In genomic region chr17:68613739-68614298, GRCh38 we compare ENCODE assay signal across 9 cellular contexts. TPM values are rescaled to one million over a fixed set of nuclear protein-coding genes. Genes with fewer than 3 reads are reported as not detected.
DNase-seq lines count a peak whose midpoint lies in the region; ATAC-seq and TF ChIP-seq lines count a peak whose summit lies in the region.
"Had no signal": no experiment of that assay in that cellular context is flagged by ENCODE, and none has a peak within 500 bp of the region (broad histone marks: within the 10 kb centered on the region; RNA-seq: fewer than 3 reads in every experiment).

No MANE protein-coding gene starts in this region.

- H2AFZ ChIP-seq in IMR-90 (replicated peaks; ENCODE audit: low read length, poor library complexity) = peak overlapping the region; percentile 51
- H2AFZ ChIP-seq in OCI-LY7 (ENCODE audit: low read length) = peak overlapping the region; percentile 35; the same call in 1 of the 2 replicates

- H4K8ac ChIP-seq in IMR-90 (ENCODE audit: low read depth in 2 of 2, low read length in 2 of 2) = no peak overlapping the region

- H3K18ac ChIP-seq in IMR-90 (ENCODE audit: low read depth, low read length) = no peak overlapping the region

- H4K20me1 ChIP-seq in IMR-90 (ENCODE audit: insufficient read depth, low read length) (no peaks in the 10 kb centered on the region), OCI-LY7 (ENCODE audit: insufficient read depth, low read length) (no peaks in the 10 kb centered on the region)

- H3K27ac ChIP-seq in IMR-90 (ENCODE audit: insufficient read depth, low read length) (no peak overlapping the region), OCI-LY7 (ENCODE audit: low read depth, low read length, poor library complexity, severe bottlenecking) (no peak overlapping the region)

- no peaks in the 10 kb centered on the region for H3K36me3 ChIP-seq in IMR-90 (ENCODE audit: control insufficient read depth, insufficient read depth, low read length)
- no peaks in the 10 kb centered on the region for H3K36me3 ChIP-seq in OCI-LY7 (ENCODE audit: insufficient read depth, low read length)
- no peaks in the 10 kb centered on the region for H3K36me3 ChIP-seq in mucosa of descending colon (ENCODE audit: low read depth)

- H3K4me1 Mint-ChIP-seq in effector memory CD8-positive, alpha-beta T cell (ENCODE audit: low read depth in 2 of 2) = no peaks in the 10 kb centered on the region
- H3K4me1 Mint-ChIP-seq: CD8-positive, alpha-beta memory T cell had no signal

- H3K9me3 ChIP-seq in IMR-90 (ENCODE audit: control insufficient read depth, insufficient read depth, low read length) = no peaks in the 10 kb centered on the region
- peaks cover 6% of the 10 kb centered on the region for H3K9me3 ChIP-seq in OCI-LY7 (ENCODE audit: low read length)
- H3K9me3 ChIP-seq in mucosa of descending colon = peaks cover 18% of the 10 kb centered on the region

- H3K27me3 ChIP-seq in IMR-90 (ENCODE audit: control insufficient read depth, insufficient read depth, low read length) = no peaks in the 10 kb centered on the region

- no peak overlapping the region for H3K4ac ChIP-seq in IMR-90 (ENCODE audit: low read depth, low read length)

- no CpG with 5 or more reads among the region's 5 CpGs for WGBS in IMR-90 (ENCODE audit: extremely low coverage in 2 of 2, insufficient read length in 1 of 2), 2 experiments

- no peak overlapping the region for H2BK15ac ChIP-seq in IMR-90 (ENCODE audit: low read depth, low read length)

- no peak for TF ChIP-seq RAD21 in IMR-90 (IDR thresholded peaks at IDR 0.05; ENCODE audit: low read length)

- no peaks in the 10 kb centered on the region for H3K9me1 ChIP-seq in IMR-90 (ENCODE audit: insufficient read depth, low read length)

- ATAC-seq in IMR-90 (ENCODE audit: low read depth) (0 out of 2 replicates have a peak, but pooled peaks have one; percentile 32), mucosa of descending colon (peak; percentile 47), GM18861 (IDR thresholded peaks at IDR 0.05; ENCODE audit: unreplicated experiment) (no peak), GM18520 (IDR thresholded peaks at IDR 0.05; ENCODE audit: unreplicated experiment) (no peak)
- peak; percentile 35 for ATAC-seq in effector memory CD8-positive, alpha-beta T cell (replicated peaks)

- TF ChIP-seq POLR2A in IMR-90 (IDR thresholded peaks at IDR 0.05; ENCODE audit: low read depth, low read length) = no peak

- H3K79me1 ChIP-seq in IMR-90 (ENCODE audit: low read depth in 1 of 2, low read length in 2 of 2) = no peaks in the 10 kb centered on the region

- no peak overlapping the region for H3K56ac ChIP-seq in IMR-90 (ENCODE audit: extremely low read depth, insufficient read depth, low read length)

- intact Hi-C loops in IMR-90 (cut with micrococcal nuclease) (loop anchor here (5.0 to 10.0 kb wide), 2 partner anchors 82 to 141 kb away; no protein-coding TSS in a partner anchor), OCI-LY7 (cut with micrococcal nuclease; ENCODE audit: unreplicated experiment) (loop anchor here (1.0 to 2.0 kb wide), 2 partner anchors 75 to 147 kb away; no protein-coding TSS in a partner anchor), mucosa of descending colon (cut with DNase I, micrococcal nuclease) (no loop called here)

- no peak overlapping the region for H3K9ac ChIP-seq in IMR-90 (ENCODE audit: low read depth, low read length)

- DNase-seq in NCI-H2227 (lab: John Stamatoyannopoulos, UW; ENCODE audit: unreplicated experiment) (peak; percentile 61), NCI-H2227 treated with DMSO at 0.1 percent for 48 hours (lab: John Stamatoyannopoulos, UW) (no peak), IMR-90 (no peak), OCI-LY7 (ENCODE audit: low spot score) (peak; percentile 86), mucosa of descending colon (peak in 1 of 3 donors; percentile 71)
- peak in 2 of 3 experiments; percentile 8 to 9 for DNase-seq in effector memory CD8-positive, alpha-beta T cell

- peaks cover 14 to 30% of the 10 kb centered on the region in 2 donors for H3K27me3 Mint-ChIP-seq in effector memory CD8-positive, alpha-beta T cell

- no peak overlapping the region for H2AK9ac ChIP-seq in IMR-90 (replicated peaks; ENCODE audit: low read depth, low read length, poor library complexity)

- no peak overlapping the region for H3K4me3 Mint-ChIP-seq in effector memory CD8-positive, alpha-beta T cell
- H3K4me3 Mint-ChIP-seq: CD8-positive, alpha-beta memory T cell had no signal

- no peaks in the 10 kb centered on the region for H3K9me2 ChIP-seq in OCI-LY7 (ENCODE audit: insufficient read depth, low read length)

- no peak overlapping the region for H4K91ac ChIP-seq in IMR-90 (ENCODE audit: insufficient read depth, low read depth, low read length)

- CTCF ChIA-PET in IMR-90 (lab: Yijun Ruan, JAX) (interaction anchor here (0.7 to 1.2 kb wide), 2 partner anchors 592 to 1985 kb away, joined by 3 read pairs; no protein-coding TSS in a partner anchor), OCI-LY7 (lab: Charles Lee; ENCODE audit: unreplicated experiment) (interaction anchor here (1.0 to 1.4 kb wide), 2 partner anchors 74 to 80 kb away, joined by 3 to 5 read pairs; no protein-coding TSS in a partner anchor)

- dilution Hi-C loops in IMR-90 (cut with HindIII; ENCODE audit: low sequenced_read_pairs, unreplicated experiment) = no loop called here

- TF ChIP-seq CTCF in IMR-90 (conservative IDR thresholded peaks at IDR 0.05; ENCODE audit: low read depth, low read length) (0 out of 2 replicates have a peak, but pooled peaks have one; percentile 20), OCI-LY7 (conservative IDR thresholded peaks at IDR 0.05; ENCODE audit: low read length) (peak; percentile 99), mucosa of descending colon (IDR thresholded peaks at IDR 0.05) (no peak)

- no peak overlapping the region for H4K5ac ChIP-seq in IMR-90 (ENCODE audit: low read depth, low read length)

- in situ Hi-C loops in IMR-90 (cut with MboI; ENCODE audit: low sequenced_read_pairs) = no loop called here

- no peaks in the 10 kb centered on the region for H3K36me3 Mint-ChIP-seq in effector memory CD8-positive, alpha-beta T cell (ENCODE audit: insufficient read depth)

- no peak overlapping the region for H3K4me2 ChIP-seq in IMR-90 (ENCODE audit: low read depth, low read length)
- no peak overlapping the region for H3K4me2 ChIP-seq in OCI-LY7 (ENCODE audit: low read length)

- H2BK120ac ChIP-seq in IMR-90 (ENCODE audit: low read depth, low read length) = no peak overlapping the region

- H3K79me2 ChIP-seq in OCI-LY7 (ENCODE audit: insufficient read depth, low read depth, low read length) = no peaks in the 10 kb centered on the region

- H3K9me3 Mint-ChIP-seq in effector memory CD8-positive, alpha-beta T cell = no peaks in the 10 kb centered on the region

- H3K4me3 ChIP-seq in IMR-90 (ENCODE audit: insufficient read depth, low read depth, low read length) = no peak overlapping the region
- H3K4me3 ChIP-seq in OCI-LY7 (ENCODE audit: low read depth, low read length, poor library complexity, severe bottlenecking) = no peak overlapping the region
- H3K4me3 ChIP-seq in mucosa of descending colon = no peak overlapping the region

- no peak overlapping the region for H3K14ac ChIP-seq in IMR-90 (replicated peaks; ENCODE audit: low read depth, low read length)

- no TSS peak for BruUV-seq in IMR-90 (replicated peaks; lab: Mats Ljungman, UMichigan)
- BruUV-seq in OCI-LY7 (replicated peaks; lab: Mats Ljungman, UMichigan) = no TSS peak

- no peak overlapping the region for H3K23ac ChIP-seq in IMR-90 (ENCODE audit: low read depth, low read length)

- H2AK5ac ChIP-seq in IMR-90 (ENCODE audit: low read depth, low read length) = no peak overlapping the region

- no peak overlapping the region for H3K27ac Mint-ChIP-seq in effector memory CD8-positive, alpha-beta T cell
- H3K27ac Mint-ChIP-seq: CD8-positive, alpha-beta memory T cell had no signal

- H3K4me1 ChIP-seq in IMR-90 (ENCODE audit: control insufficient read depth, insufficient read depth, low read length) = no peaks in the 10 kb centered on the region
- H3K4me1 ChIP-seq in OCI-LY7 (ENCODE audit: insufficient read depth, low read length, poor library complexity, severe bottlenecking) = no peaks in the 10 kb centered on the region
- H3K4me1 ChIP-seq in mucosa of descending colon (ENCODE audit: low read depth) = no peaks in the 10 kb centered on the region

- H2BK5ac ChIP-seq in IMR-90 (ENCODE audit: low read depth, low read length, poor library complexity, severe bottlenecking) = no peak overlapping the region

- H2BK20ac ChIP-seq in IMR-90 (ENCODE audit: low read depth, low read length) = no peak overlapping the region

- POLR2A ChIA-PET in IMR-90 (lab: Charles Lee; ENCODE audit: unreplicated experiment) (interaction anchor here (0.6 kb wide), 2 partner anchors 11 to 821 kb away, joined by 3 to 4 read pairs; no protein-coding TSS in a partner anchor), OCI-LY7 (lab: Charles Lee) (interaction anchor here (0.6 to 1.1 kb wide), 10 partner anchors 12 to 963 kb away, joined by 3 to 7 read pairs (median 3); partner anchors contain the start of gene FAM20A)

TF ChIP-seq in IMR-90, 13 proteins besides CTCF, POLR2A, EP300 and RAD21:
- TF ChIP-seq, protein P1, sequence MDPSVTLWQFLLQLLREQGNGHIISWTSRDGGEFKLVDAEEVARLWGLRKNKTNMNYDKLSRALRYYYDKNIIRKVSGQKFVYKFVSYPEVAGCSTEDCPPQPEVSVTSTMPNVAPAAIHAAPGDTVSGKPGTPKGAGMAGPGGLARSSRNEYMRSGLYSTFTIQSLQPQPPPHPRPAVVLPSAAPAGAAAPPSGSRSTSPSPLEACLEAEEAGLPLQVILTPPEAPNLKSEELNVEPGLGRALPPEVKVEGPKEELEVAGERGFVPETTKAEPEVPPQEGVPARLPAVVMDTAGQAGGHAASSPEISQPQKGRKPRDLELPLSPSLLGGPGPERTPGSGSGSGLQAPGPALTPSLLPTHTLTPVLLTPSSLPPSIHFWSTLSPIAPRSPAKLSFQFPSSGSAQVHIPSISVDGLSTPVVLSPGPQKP (IDR thresholded peaks at IDR 0.05; ENCODE audit: borderline replicate concordance, low read depth, low read length) = no peak
- TF ChIP-seq USF2 (IDR thresholded peaks at IDR 0.05; ENCODE audit: low read depth, low read length) = no peak
TF ChIP-seq in IMR-90: peak in this region for 0.

RNA-seq across cellular contexts. Expression of gene FAM20A, which starts 12.7 kb away (rescaled TPM):
- total RNA-seq in IMR-90 (2012; rRNA removed) = not detected in 2 replicates
- polyA plus RNA-seq in IMR-90 (2012; rRNA removed) = not detected in 2 replicates
- not detected in 2 replicates for polyA plus RNA-seq in IMR-90 (2012; cell fraction: cytosol; rRNA removed)
- polyA plus RNA-seq in IMR-90 (2012; cell fraction: nucleus; rRNA removed; ENCODE audit: low replicate concordance) = not detected in 2 replicates
- total RNA-seq in OCI-LY7 (2014; rRNA removed; shearing (Covaris generic)) = not detected in 2 replicates
- not detected in 2 replicates for total RNA-seq in OCI-LY7 (2022)
- 1 to 10 TPM; 1.9 to 6.1 (median 5.8) TPM for total RNA-seq in mucosa of descending colon
- total RNA-seq: CD8-positive, alpha-beta memory T cell had no signal

Comparison
In these comparisons a context has a peak if more than half of its experiments do, and no peak if none do; other contexts are left out.
1. DNase-seq: peak in NCI-H2227 (single experiment), OCI-LY7 (single experiment) and effector memory CD8-positive, alpha-beta T cell (2 of 3); none in NCI-H2227 treated with DMSO at 0.1 percent for 48 hours (single experiment) and IMR-90 (single experiment).
2. ATAC-seq: peak in IMR-90 (single experiment), effector memory CD8-positive, alpha-beta T cell (single experiment) and mucosa of descending colon (single experiment); none in GM18861 (single experiment) and GM18520 (single experiment).
3. intact Hi-C loops: an anchor here in IMR-90 (5.0 to 10.0 kb wide) and OCI-LY7 (1.0 to 2.0 kb wide); none called in mucosa of descending colon.